21 cellular contexts compared by ENCODE assay signal in genomic region chr7:151306860-151307259, GRCh38. TPM values are rescaled to one million over a fixed set of nuclear protein-coding genes. Genes with fewer than 3 reads are reported as not detected.
DNase-seq lines count a peak whose midpoint lies in the region; ATAC-seq and TF ChIP-seq lines count a peak whose summit lies in the region.
"Had no signal": no experiment of that assay in that cellular context is flagged by ENCODE, and none has a peak within 500 bp of the region (broad histone marks: within the 10 kb centered on the region; RNA-seq: fewer than 3 reads in every experiment).

No MANE protein-coding gene starts in this region.

- no peaks in the 10 kb centered on the region for H3K36me3 ChIP-seq in right atrium auricular region
- no peaks in the 10 kb centered on the region for H3K36me3 ChIP-seq in mesendoderm (ENCODE audit: control insufficient read depth, insufficient read depth, low read length)
- H3K36me3 ChIP-seq: BE2C had no signal

- H3K27me3 ChIP-seq in right atrium auricular region, result no peaks in the 10 kb centered on the region
- H3K27me3 ChIP-seq in mesendoderm (ENCODE audit: insufficient read depth, low read length, poor library complexity), result no peaks in the 10 kb centered on the region

- H3K4me1 ChIP-seq in right atrium auricular region (peaks cover 0 to 9% of the 10 kb centered on the region in 2 donors), mesendoderm (ENCODE audit: control insufficient read depth, low read depth, low read length) (peaks cover 2% of the 10 kb centered on the region)
- H3K4me1 ChIP-seq: BE2C had no signal

- no peak overlapping the region for H4K5ac ChIP-seq in mesendoderm (ENCODE audit: low read length)

- no peak overlapping the region for H2BK15ac ChIP-seq in mesendoderm (replicated peaks; ENCODE audit: low read depth)

- H3K4me3 ChIP-seq in right atrium auricular region, result no peak overlapping the region
- H3K4me3 ChIP-seq in coronary artery, result no peak overlapping the region
- no peak overlapping the region for H3K4me3 ChIP-seq in mesendoderm (ENCODE audit: low read length)
- H3K4me3 ChIP-seq: GM23338 had no signal

- no peak overlapping the region for H3K56ac ChIP-seq in mesendoderm (ENCODE audit: low read length)

- H2AK5ac ChIP-seq in mesendoderm (ENCODE audit: low read length), result no peak overlapping the region

- H3K79me2 ChIP-seq in mesendoderm (ENCODE audit: control insufficient read depth, insufficient read depth, low read length), result no peaks in the 10 kb centered on the region

- H3K4ac ChIP-seq in mesendoderm (ENCODE audit: low read depth, low read length), result no peak overlapping the region

- no peak overlapping the region for H3K27ac ChIP-seq in right atrium auricular region
- H3K27ac ChIP-seq in coronary artery, result no peak overlapping the region
- no peak overlapping the region for H3K27ac ChIP-seq in mesendoderm (ENCODE audit: low read depth, low read length)

- intact Hi-C loops in left cardiac atrium (cut with DNase I), result no loop called here

- H4K8ac ChIP-seq in mesendoderm (ENCODE audit: low read depth, low read length), result no peak overlapping the region

- no CpG with 5 or more reads among the region's 3 CpGs for WGBS in mesendoderm (ENCODE audit: extremely low coverage, insufficient coverage, low lambda C conversion rate)

- no peak overlapping the region for H2BK120ac ChIP-seq in mesendoderm (ENCODE audit: low read depth, low read length)

- TF ChIP-seq CTCF in right atrium auricular region (IDR thresholded peaks at IDR 0.05) (no peak), coronary artery (IDR thresholded peaks at IDR 0.05) (no peak)

- ATAC-seq in left cardiac atrium (no peak), GM21360 (IDR thresholded peaks at IDR 0.05; ENCODE audit: unreplicated experiment) (no peak)
- ATAC-seq: GM23338, HCT116 had no signal

- peak; percentile 36 for DNase-seq in right atrium auricular region (ENCODE audit: low spot score)
- DNase-seq in left cardiac atrium, result no peak
- DNase-seq in coronary artery (ENCODE audit: low spot score), result peak; percentile 9
- peak; percentile 74 for DNase-seq in mesendoderm
- DNase-seq in putamen (ENCODE audit: low spot score), result no peak
- DNase-seq in activated gamma-delta T cell (lab: John Stamatoyannopoulos, UW), result no peak
- DNase-seq: ACHN; BE2C; C1 segment of cervical spinal cord; CD4-positive, CD25-positive, alpha-beta regulatory T cell; CD8-positive, alpha-beta memory T cell; COR-L47; DMS 273 treated with DMSO at 0.1 percent for 48 hours; DMS53; DND-41; EL; H7; HFFc6 had no signal

- no peak overlapping the region for H3K4me2 ChIP-seq in mesendoderm (ENCODE audit: low read length)
- H3K4me2 ChIP-seq: GM23338 had no signal

- no peak overlapping the region for H3K9ac ChIP-seq in mesendoderm (ENCODE audit: low read length)

- H3K18ac ChIP-seq in mesendoderm (ENCODE audit: low read length), result no peak overlapping the region

- H3K9me3 ChIP-seq in right atrium auricular region, result peaks cover 0 to 8% of the 10 kb centered on the region in 2 donors
- H3K9me3 ChIP-seq: BE2C had no signal

- no peak overlapping the region for H2BK5ac ChIP-seq in mesendoderm (ENCODE audit: low read length)

- H3K79me1 ChIP-seq in mesendoderm (ENCODE audit: low read length), result no peaks in the 10 kb centered on the region

- no peak overlapping the region for H3K23ac ChIP-seq in mesendoderm (ENCODE audit: low read length)

RNA-seq across cellular contexts. Expression of gene NUB1, which starts 34.8 kb away (rescaled TPM):
- total RNA-seq in right atrium auricular region (10 to 100 TPM; 33.5 to 39.6 TPM), left cardiac atrium (10 to 100 TPM; 30.6 to 37.3 TPM)
- polyA plus RNA-seq in mesendoderm (2013, experiment 1 of 2), result 42.7 TPM
- polyA plus RNA-seq in mesendoderm (2013, experiment 2 of 2), result 43.4 TPM

RNA-seq across cellular contexts. Expression of gene SMARCD3, which starts 58.4 kb away (rescaled TPM):
- total RNA-seq in right atrium auricular region (100 to 1,000 TPM in 1 of 2 donors, 10 to 100 TPM in 1; 81.5 to 125 TPM), left cardiac atrium (100 to 1,000 TPM in 1 of 2 donors, 10 to 100 TPM in 1; 95.5 to 107 TPM)
- polyA plus RNA-seq in mesendoderm (2013, experiment 1 of 2), result 7.4 TPM
- polyA plus RNA-seq in mesendoderm (2013, experiment 2 of 2), result 5.9 TPM

Comparison
In these comparisons a context has a peak if more than half of its experiments do, and no peak if none do; other contexts are left out.
1. DNase-seq: peak in right atrium auricular region (single experiment), coronary artery (single experiment) and mesendoderm (single experiment); none in left cardiac atrium (single experiment), putamen (single experiment) and activated gamma-delta T cell (single experiment).